Comparison of ENCODE assay signal across 8 cellular contexts in the genomic region with DNA sequence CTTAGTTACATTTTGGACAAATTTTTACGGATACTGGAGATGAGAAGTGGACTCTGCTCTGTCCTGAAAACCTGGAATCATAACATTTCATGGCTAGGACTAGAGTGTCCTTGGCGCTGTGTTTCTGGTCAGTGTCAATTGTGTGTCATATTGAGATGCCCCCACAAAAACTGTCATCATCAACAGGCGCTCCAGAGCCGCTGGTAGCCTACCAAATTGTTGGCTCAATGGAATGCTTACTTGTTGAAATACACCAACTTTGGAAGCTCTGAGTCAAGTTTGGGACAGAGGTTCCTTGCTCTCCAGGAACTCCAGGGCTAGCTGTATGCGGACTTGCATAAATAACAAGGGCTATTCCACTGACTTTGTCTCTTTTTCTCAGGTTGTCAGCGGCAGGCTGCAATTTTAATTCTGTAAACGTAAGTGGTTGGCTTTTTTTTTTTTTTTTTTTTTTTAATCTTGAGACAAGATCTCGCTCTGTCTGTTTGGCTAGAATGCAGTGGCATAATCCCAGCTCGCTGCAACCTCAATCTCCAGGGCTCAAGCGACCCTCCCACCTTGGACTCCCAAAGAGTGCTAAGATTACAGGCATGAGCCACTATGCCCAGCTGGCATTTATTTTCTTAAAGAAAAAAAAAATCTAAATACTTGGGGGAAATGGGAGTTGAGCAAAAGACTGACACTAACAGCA. TPM values are rescaled to one million over a fixed set of nuclear protein-coding genes. Genes with fewer than 3 reads are reported as not detected.
DNase-seq lines count a peak whose midpoint lies in the region.

No MANE protein-coding gene starts in this region.

- H3K9me3 ChIP-seq in duodenal mucosa (ENCODE audit: control insufficient read depth in 1 of 2, low read length in 2 of 2) (no peaks in the 10 kb centered on the region), mononuclear cell (ENCODE audit: low read depth, low read length) (no peaks in the 10 kb centered on the region)

- no peaks in the 10 kb centered on the region for H3K36me3 ChIP-seq in duodenal mucosa (ENCODE audit: control insufficient read depth in 1 of 2, insufficient read depth in 2 of 2, low read length in 2 of 2)

- peak overlapping the region; percentile 77 to 80 for H3K9ac ChIP-seq in duodenal mucosa (ENCODE audit: low read depth in 1 of 2, low read length in 2 of 2)

- peak; percentile 2 for DNase-seq in AG08396 (ENCODE audit: low spot score)
- peak; percentile 39 for DNase-seq in LoVo (ENCODE audit: low spot score)
- no peak for DNase-seq in T1000 (lab: John Stamatoyannopoulos, UW)
- no peak for DNase-seq in NCI-H1105 (lab: John Stamatoyannopoulos, UW)
- DNase-seq in Ammon's horn (ENCODE audit: low spot score), result no peak
- no peak for DNase-seq in central memory CD4-positive, alpha-beta T cell

- peaks cover 10 to 11% of the 10 kb centered on the region in 2 donors for H3K4me1 ChIP-seq in duodenal mucosa (ENCODE audit: control insufficient read depth in 1 of 2, insufficient read depth in 2 of 2, low read length in 2 of 2)
- H3K4me1 ChIP-seq in mononuclear cell (ENCODE audit: insufficient read depth, low read length), result peaks cover 24% of the 10 kb centered on the region

- peak overlapping the region; percentile 43 for H3K27ac ChIP-seq in duodenal mucosa (ENCODE audit: low read depth, low read length)

- H3K4me3 ChIP-seq in duodenal mucosa (ENCODE audit: low read depth in 1 of 2, low read length in 2 of 2) (peak overlapping the region; percentile 63 to 87), mononuclear cell (ENCODE audit: low read length) (peak overlapping the region; percentile 42)

- H3K27me3 ChIP-seq in duodenal mucosa (ENCODE audit: control insufficient read depth in 1 of 2, insufficient read depth in 2 of 2, low read length in 2 of 2) (no peaks in the 10 kb centered on the region), mononuclear cell (ENCODE audit: insufficient read depth, low read length) (peaks cover 37% of the 10 kb centered on the region)

RNA-seq across cellular contexts. Expression of gene HPGD, which starts 0.9 kb away (rescaled TPM):
- 10.5 TPM for total RNA-seq in mononuclear cell

Comparison
In these comparisons a context has a peak if more than half of its experiments do, and no peak if none do; other contexts are left out.
1. DNase-seq: peak in AG08396 (single experiment) and LoVo (single experiment); none in T1000 (single experiment), NCI-H1105 (single experiment), Ammon's horn (single experiment) and central memory CD4-positive, alpha-beta T cell (single experiment).